Comparison of ENCODE assay signal across 22 cellular contexts in genomic region chr10:106825996-106826395, GRCh38.
"Had no signal": no experiment of that assay in that cellular context is flagged by ENCODE, and none has a peak within 500 bp of the region (broad histone marks: within the 10 kb centered on the region; RNA-seq: fewer than 3 reads in every experiment).

No MANE protein-coding gene starts in this region.

- H3K4me1 Mint-ChIP-seq: endodermal cell; memory B cell; stimulated activated naive B cell treated with anti-CD40 and anti-IgM and Interleukin-4, amounts not matched to agents 10 μg/mL and 1 μg/mL and 100 μg/mL, for 72 hours; stimulated activated naive CD8-positive, alpha-beta T cell treated with anti-CD3 and anti-CD28 coated beads, Interleukin-15, amount 100 ng/mL, for 72 hours had no signal

- H3K27me3 ChIP-seq: breast epithelium, foreskin keratinocyte, neutrophil, right atrium auricular region, testis, transverse colon had no signal

- H3K9me3 ChIP-seq: breast epithelium, left ventricle myocardium inferior, lower lobe of right lung, neutrophil, right atrium auricular region, spleen, testis, transverse colon had no signal

- H3K27me3 Mint-ChIP-seq: memory B cell; natural killer cell treated with Interleukin-12 subunit alpha and Interleukin-12 subunit beta and Interleukin-15 and Interleukin-18, amount 100 ng/mL, for 72 hours; stimulated activated naive B cell treated with anti-CD40 and anti-IgM and Interleukin-4, amounts not matched to agents 10 μg/mL and 1 μg/mL and 100 μg/mL, for 72 hours; stimulated activated naive CD8-positive, alpha-beta T cell treated with anti-CD3 and anti-CD28 coated beads, Interleukin-15, amount 100 ng/mL, for 72 hours had no signal

- H3K27ac ChIP-seq: breast epithelium, foreskin keratinocyte, left ventricle myocardium inferior, lower lobe of right lung, neutrophil, right atrium auricular region, spleen, testis had no signal

- H3K27ac Mint-ChIP-seq: endodermal cell; memory B cell; natural killer cell treated with Interleukin-12 subunit alpha and Interleukin-12 subunit beta and Interleukin-15 and Interleukin-18, amount 100 ng/mL, for 72 hours; stimulated activated naive B cell treated with anti-CD40 and anti-IgM and Interleukin-4, amounts not matched to agents 10 μg/mL and 1 μg/mL and 100 μg/mL, for 72 hours; stimulated activated naive CD8-positive, alpha-beta T cell treated with anti-CD3 and anti-CD28 coated beads, Interleukin-15, amount 100 ng/mL, for 72 hours had no signal

- DNase-seq: central memory CD4-positive, alpha-beta T cell; endodermal cell; erythroblast; foreskin keratinocyte; head of caudate nucleus; hippocampal formation; left ventricle myocardium inferior; lower lobe of right lung; spleen; stimulated activated CD4-positive, alpha-beta T cell treated with anti-CD3 and anti-CD28 coated beads, Interleukin-15, amount 100 ng/mL, for 24 hours; stimulated activated CD4-positive, alpha-beta T cell treated with anti-CD3 and anti-CD28 coated beads, Interleukin-1b, Interleukin-23, amount 100 ng/mL, for 48 hours; stimulated activated CD4-positive, alpha-beta T cell treated with anti-CD3 and anti-CD28 coated beads, Interleukin-4, amount 100 ng/mL, for 24 hours; stimulated activated naive B cell treated with anti-CD40 and anti-IgM and Interleukin-4, amounts not matched to agents 10 μg/mL and 1 μg/mL and 100 μg/mL, for 72 hours; stimulated activated naive CD8-positive, alpha-beta T cell treated with anti-CD3 and anti-CD28 coated beads, Interleukin-15, amount 100 ng/mL, for 72 hours; testis; transverse colon had no signal

- H3K4me1 ChIP-seq: breast epithelium, foreskin keratinocyte, lower lobe of right lung, spleen, testis had no signal

- ATAC-seq: foreskin keratinocyte; natural killer cell treated with Interleukin-12 subunit alpha and Interleukin-12 subunit beta and Interleukin-15 and Interleukin-18, amount 100 ng/mL, for 72 hours; stimulated activated naive B cell treated with anti-CD40 and anti-IgM and Interleukin-4, amounts not matched to agents 10 μg/mL and 1 μg/mL and 100 μg/mL, for 72 hours; stimulated activated naive CD8-positive, alpha-beta T cell treated with anti-CD3 and anti-CD28 coated beads, Interleukin-15, amount 100 ng/mL, for 72 hours had no signal

- H3K9me3 Mint-ChIP-seq: endodermal cell; memory B cell; mesothelial cell of epicardium; natural killer cell treated with Interleukin-12 subunit alpha and Interleukin-12 subunit beta and Interleukin-15 and Interleukin-18, amount 100 ng/mL, for 72 hours; stimulated activated naive B cell treated with anti-CD40 and anti-IgM and Interleukin-4, amounts not matched to agents 10 μg/mL and 1 μg/mL and 100 μg/mL, for 72 hours; stimulated activated naive CD8-positive, alpha-beta T cell treated with anti-CD3 and anti-CD28 coated beads, Interleukin-15, amount 100 ng/mL, for 72 hours had no signal

- H3K4me3 ChIP-seq: breast epithelium, left ventricle myocardium inferior, lower lobe of right lung, right atrium auricular region, spleen, testis, transverse colon had no signal

- H3K4me3 Mint-ChIP-seq: endodermal cell; memory B cell; mesothelial cell of epicardium; natural killer cell treated with Interleukin-12 subunit alpha and Interleukin-12 subunit beta and Interleukin-15 and Interleukin-18, amount 100 ng/mL, for 72 hours; stimulated activated naive B cell treated with anti-CD40 and anti-IgM and Interleukin-4, amounts not matched to agents 10 μg/mL and 1 μg/mL and 100 μg/mL, for 72 hours; stimulated activated naive CD8-positive, alpha-beta T cell treated with anti-CD3 and anti-CD28 coated beads, Interleukin-15, amount 100 ng/mL, for 72 hours had no signal

- H3K36me3 Mint-ChIP-seq: memory B cell; mesothelial cell of epicardium; natural killer cell treated with Interleukin-12 subunit alpha and Interleukin-12 subunit beta and Interleukin-15 and Interleukin-18, amount 100 ng/mL, for 72 hours; stimulated activated naive B cell treated with anti-CD40 and anti-IgM and Interleukin-4, amounts not matched to agents 10 μg/mL and 1 μg/mL and 100 μg/mL, for 72 hours had no signal

- H3K36me3 ChIP-seq: breast epithelium, left ventricle myocardium inferior, lower lobe of right lung, neutrophil, right atrium auricular region, spleen, transverse colon had no signal
